28 cellular contexts compared by ENCODE assay signal in the genomic region with DNA sequence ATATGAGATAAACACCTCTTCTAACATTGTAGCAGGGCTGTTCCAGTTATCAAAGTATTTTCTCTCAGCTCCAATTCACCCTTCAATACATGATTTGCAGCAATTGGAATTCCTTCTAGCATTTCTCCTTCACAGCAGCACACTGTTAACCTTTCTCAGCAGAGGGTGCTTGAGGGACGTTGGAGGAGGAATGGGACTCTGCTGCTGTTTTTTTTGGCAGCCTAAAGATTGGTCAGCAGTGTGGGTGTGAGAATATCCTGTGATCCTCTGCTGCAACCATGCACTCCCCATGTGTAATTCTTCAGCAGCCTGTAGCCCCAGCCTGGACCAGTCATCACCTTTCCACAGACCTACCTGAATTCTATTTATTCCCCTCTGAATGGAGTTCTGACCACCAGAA.
DNase-seq lines count a peak whose midpoint lies in the region; ATAC-seq and TF ChIP-seq lines count a peak whose summit lies in the region.
"Had no signal": no experiment of that assay in that cellular context is flagged by ENCODE, and none has a peak within 500 bp of the region (broad histone marks: within the 10 kb centered on the region; RNA-seq: fewer than 3 reads in every experiment).

No MANE protein-coding gene starts in this region.

- no peak overlapping the region for H3K27ac ChIP-seq in brain microvascular endothelial cell
- H3K27ac ChIP-seq: C4-2B, gastrocnemius medialis, hepatocyte, SJSA1, skin epidermis, suprapubic skin had no signal

- no peak overlapping the region for H3K4me3 Mint-ChIP-seq in CD14-positive monocyte
- H3K4me3 Mint-ChIP-seq: activated B cell treated with CpG ODN at 0.5 μM for 24 hours; activated CD4-positive, alpha-beta T cell treated with anti-CD3 and anti-CD28 coated beads, Interleukin-2, amount 10 ng/mL, durations not matched to agents 7 days and 5 days; activated naive CD8-positive, alpha-beta T cell; nephron progenitor cell had no signal

- no peak for ATAC-seq in left colon
- ATAC-seq in GM19023 (IDR thresholded peaks at IDR 0.05; ENCODE audit: unreplicated experiment) = no peak
- ATAC-seq: gastrocnemius medialis had no signal

- H3K36me3 Mint-ChIP-seq in CD14-positive monocyte = no peaks in the 10 kb centered on the region
- H3K36me3 Mint-ChIP-seq: activated naive CD8-positive, alpha-beta T cell had no signal

- H3K9me3 Mint-ChIP-seq in CD14-positive monocyte = peaks cover 0 to 6% (median 3%) of the 10 kb centered on the region in 7 donors
- H3K9me3 Mint-ChIP-seq: activated B cell treated with CpG ODN at 0.5 μM for 24 hours, nephron progenitor cell had no signal

- H3K4me1 Mint-ChIP-seq in CD14-positive monocyte = no peaks in the 10 kb centered on the region
- H3K4me1 Mint-ChIP-seq: activated B cell treated with CpG ODN at 0.5 μM for 24 hours; activated CD4-positive, alpha-beta T cell treated with anti-CD3 and anti-CD28 coated beads, Interleukin-2, amount 10 ng/mL, durations not matched to agents 7 days and 5 days had no signal

- no peak overlapping the region for H3K4me3 ChIP-seq in MG63
- H3K4me3 ChIP-seq in brain microvascular endothelial cell (ENCODE audit: low read depth, low read length) = no peak overlapping the region
- no peak overlapping the region for H3K4me3 ChIP-seq in fibroblast of mammary gland (ENCODE audit: control insufficient read depth, low read depth, low read length)
- H3K4me3 ChIP-seq: gastrocnemius medialis, hepatocyte, SJSA1, skin epidermis, suprapubic skin had no signal

- in situ Hi-C loops in brain microvascular endothelial cell (cut with HindIII; ENCODE audit: low pct_ligation_motif_present, low sequenced_read_pairs) = no loop called here

- TF ChIP-seq CTCF in brain microvascular endothelial cell (IDR thresholded peaks at IDR 0.05; ENCODE audit: low read depth, low read length, missing control alignments) (peak; percentile 13), fibroblast of mammary gland (conservative IDR thresholded peaks at IDR 0.05; ENCODE audit: control insufficient read depth, insufficient read depth, low read depth, low read length) (peak; percentile 26), CD14-positive monocyte (IDR thresholded peaks at IDR 0.05) (no peak)

- intact Hi-C loops in left colon (cut with DNase I, micrococcal nuclease) (no loop called here), CD14-positive monocyte (cut with micrococcal nuclease) (no loop called here)

- peak; percentile 12 for DNase-seq in MG63
- DNase-seq in brain microvascular endothelial cell = peak; percentile 43
- peak; percentile 65 for DNase-seq in fibroblast of mammary gland (ENCODE audit: low read depth)
- DNase-seq in renal cortical epithelial cell (ENCODE audit: low read depth) = peak; percentile 25
- DNase-seq in left colon = no peak
- no peak for DNase-seq in CD14-positive monocyte (ENCODE audit: low spot score)
- DNase-seq in COR-L47 (lab: John Stamatoyannopoulos, UW) = no peak
- DNase-seq: activated B cell treated with CpG ODN at 0.5 μM for 24 hours; activated CD4-positive, alpha-beta T cell treated with anti-CD3 and anti-CD28 coated beads, Interleukin-2, amount 10 ng/mL, durations not matched to agents 7 days and 5 days; activated effector memory CD4-positive, alpha-beta T cell treated with anti-CD3 and anti-CD28 coated beads, Interleukin-2, amount 50 U/mL, for 16 hours; activated T-cell treated with anti-CD3 and anti-CD28 coated beads, Interleukin-2, amount 50 U/mL, for 1 hour; anterior cingulate cortex; Calu3; DMS79; gastrocnemius medialis; NCI-H146; NCI-H446; NCI-H774; nephron progenitor cell; RPMI8226; stimulated activated naive CD4-positive, alpha-beta T cell treated with Interleukin-2 at 50 U/mL for 16 hours had no signal

- no peak overlapping the region for H3K27ac Mint-ChIP-seq in CD14-positive monocyte
- H3K27ac Mint-ChIP-seq: activated B cell treated with CpG ODN at 0.5 μM for 24 hours; activated CD4-positive, alpha-beta T cell treated with anti-CD3 and anti-CD28 coated beads, Interleukin-2, amount 10 ng/mL, durations not matched to agents 7 days and 5 days; activated naive CD8-positive, alpha-beta T cell; nephron progenitor cell had no signal

- H3K27me3 Mint-ChIP-seq in CD14-positive monocyte (ENCODE audit: low read depth in 3 of 3) = no peaks in the 10 kb centered on the region
- H3K27me3 Mint-ChIP-seq: activated B cell treated with CpG ODN at 0.5 μM for 24 hours; activated CD4-positive, alpha-beta T cell treated with anti-CD3 and anti-CD28 coated beads, Interleukin-2, amount 10 ng/mL, durations not matched to agents 7 days and 5 days; activated naive CD8-positive, alpha-beta T cell had no signal

- H3K9me3 ChIP-seq in MG63 = no peaks in the 10 kb centered on the region
- H3K9me3 ChIP-seq: gastrocnemius medialis, suprapubic skin had no signal

- H3K36me3 ChIP-seq in MG63 (no peaks in the 10 kb centered on the region), brain microvascular endothelial cell (replicated peaks) (no peaks in the 10 kb centered on the region)
- H3K36me3 ChIP-seq: gastrocnemius medialis, SJSA1, suprapubic skin had no signal

- H3K27me3 ChIP-seq in MG63 = no peaks in the 10 kb centered on the region
- no peaks in the 10 kb centered on the region for H3K27me3 ChIP-seq in brain microvascular endothelial cell (replicated peaks)
- H3K27me3 ChIP-seq: gastrocnemius medialis, hepatocyte, SJSA1, suprapubic skin had no signal

Comparison
In these comparisons a context has a peak if more than half of its experiments do, and no peak if none do; other contexts are left out.
1. DNase-seq: peak in MG63 (single experiment), brain microvascular endothelial cell (single experiment), fibroblast of mammary gland (single experiment) and renal cortical epithelial cell (single experiment); none in left colon (0 of 2), CD14-positive monocyte (single experiment) and COR-L47 (single experiment).